Comparison of ENCODE assay signal across 1 cellular context in genomic region chr15:28895566-28895965, GRCh38.
TF ChIP-seq lines count a peak whose summit lies in the region.

No MANE protein-coding gene starts in this region.

TF ChIP-seq in H1, 55 proteins besides CTCF, POLR2A, EP300 and RAD21:
- TF ChIP-seq JUN (IDR thresholded peaks at IDR 0.05; ENCODE audit: low read depth, low read length): no peak
- TF ChIP-seq SP2 (IDR thresholded peaks at IDR 0.05; ENCODE audit: low read length): no peak
- no peak for TF ChIP-seq TEAD4 (IDR thresholded peaks at IDR 0.05; ENCODE audit: low read depth, low read length)
- no peak for TF ChIP-seq GTF2F1 (IDR thresholded peaks at IDR 0.05; ENCODE audit: borderline replicate concordance, low read depth, low read length)
- no peak for TF ChIP-seq SP1 (IDR thresholded peaks at IDR 0.05; ENCODE audit: low read depth, low read length)
- TF ChIP-seq YY1 (IDR thresholded peaks at IDR 0.05; ENCODE audit: low read depth, low read length): no peak
